Comparison of ENCODE assay signal across 17 cellular contexts in the genomic region with DNA sequence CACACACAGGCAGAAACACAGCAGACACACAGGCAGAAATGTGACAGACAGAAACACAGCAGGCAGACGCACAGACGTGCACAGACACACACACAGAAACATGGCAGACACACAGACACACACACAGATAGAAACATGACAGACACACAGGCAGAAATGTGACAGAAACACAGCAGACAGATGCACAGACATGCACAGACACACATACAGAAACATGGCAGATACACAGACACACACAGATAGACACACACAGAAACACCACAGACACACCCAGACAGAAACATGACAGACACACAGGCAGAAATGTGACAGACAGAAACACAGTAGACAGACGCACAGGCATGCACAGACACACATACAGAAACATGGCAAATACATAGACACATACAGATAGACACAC. TPM values are rescaled to one million over a fixed set of nuclear protein-coding genes. Genes with fewer than 3 reads are reported as not detected.
DNase-seq lines count a peak whose midpoint lies in the region; TF ChIP-seq lines count a peak whose summit lies in the region.
"Had no signal": no experiment of that assay in that cellular context is flagged by ENCODE, and none has a peak within 500 bp of the region (broad histone marks: within the 10 kb centered on the region; RNA-seq: fewer than 3 reads in every experiment).

No MANE protein-coding gene starts in this region.

- H3K9me3 Mint-ChIP-seq in CD4-positive, alpha-beta memory T cell, result no peaks in the 10 kb centered on the region
- H3K9me3 Mint-ChIP-seq: HFFc6 had no signal

- H3K27me3 ChIP-seq in CD4-positive, alpha-beta memory T cell (ENCODE audit: insufficient read depth, low read length), result no peaks in the 10 kb centered on the region
- H3K27me3 ChIP-seq in OCI-LY3 (ENCODE audit: low read depth, low read length) (no peaks in the 10 kb centered on the region), skeletal muscle tissue (ENCODE audit: control insufficient read depth in 3 of 3, insufficient read depth in 3 of 3, low read length in 3 of 3) (peaks cover 20 to 38% (median 36%) of the 10 kb centered on the region in 3 donors), SJCRH30 (peaks cover 9% of the 10 kb centered on the region; the same call in 1 of the 2 replicates)
- H3K27me3 ChIP-seq: adrenal gland, colonic mucosa had no signal

- no peak for DNase-seq in CD4-positive, alpha-beta memory T cell
- no peak for DNase-seq in foreskin fibroblast
- no peak for DNase-seq in stimulated activated CD4-positive, alpha-beta T cell treated with anti-CD3 and anti-CD28 coated beads, Interleukin-4, amount 100 ng/mL, for 4 hours
- no peak for DNase-seq in SJCRH30
- DNase-seq in NCI-H2107 treated with DMSO at 0.1 percent for 48 hours (lab: John Stamatoyannopoulos, UW; ENCODE audit: unreplicated experiment), result no peak
- no peak for DNase-seq in NCI-H187 (lab: John Stamatoyannopoulos, UW)
- DNase-seq: colonic mucosa, HFFc6, hippocampal formation, NCI-H1417 treated with DMSO at 0.1 percent for 48 hours, PC-9 had no signal

- POLR2A ChIA-PET in CD4-positive, alpha-beta memory T cell (lab: Charles Lee; ENCODE audit: partially characterized antibody), result interaction anchor here (0.8 to 1.4 kb wide), 2 partner anchors 12 to 48 kb away, joined by 3 to 4 read pairs; partner anchors contain the start of gene MFSD12

- peak overlapping the region; percentile 10 to 25 for H3K4me3 ChIP-seq in CD4-positive, alpha-beta memory T cell (ENCODE audit: low read length in 2 of 2)
- H3K4me3 ChIP-seq in OCI-LY3 (ENCODE audit: low read length) (peak overlapping the region; percentile 24), foreskin fibroblast (ENCODE audit: low read depth in 1 of 2, low read length in 2 of 2) (peak overlapping the region; percentile 60 to 63), skeletal muscle tissue (ENCODE audit: low read length in 3 of 3) (peak overlapping the region in 2 of 3 donors; percentile 24 to 52), SJCRH30 (no peak overlapping the region)

- H3K4me2 ChIP-seq in OCI-LY3 (ENCODE audit: low read length), result peak overlapping the region; percentile 50

- H4K20me1 ChIP-seq in OCI-LY3 (ENCODE audit: insufficient read depth, low read length), result no peaks in the 10 kb centered on the region

- no peaks in the 10 kb centered on the region for H3K36me3 ChIP-seq in CD4-positive, alpha-beta memory T cell (ENCODE audit: insufficient read depth, low read length)
- H3K36me3 ChIP-seq in OCI-LY3 (replicated peaks; ENCODE audit: low read depth, low read length) (no peaks in the 10 kb centered on the region), skeletal muscle tissue (ENCODE audit: control insufficient read depth in 3 of 3, insufficient read depth in 3 of 3, low read length in 3 of 3) (no peaks in the 10 kb centered on the region), SJCRH30 (no peaks in the 10 kb centered on the region)
- H3K36me3 ChIP-seq: adrenal gland, colonic mucosa had no signal

- H3K27me3 Mint-ChIP-seq in CD4-positive, alpha-beta memory T cell, result peaks cover 0 to 3% of the 10 kb centered on the region in 2 donors
- H3K27me3 Mint-ChIP-seq: stimulated activated naive B cell treated with anti-CD40 and anti-IgM and Interleukin-4, amounts not matched to agents 10 μg/mL and 1 μg/mL and 100 μg/mL, for 72 hours had no signal

- H3K36me3 Mint-ChIP-seq in CD4-positive, alpha-beta memory T cell, result peaks cover 0 to under 1% of the 10 kb centered on the region in 2 donors

- intact Hi-C loops in CD4-positive, alpha-beta memory T cell (cut with micrococcal nuclease), result no loop called here

- no peak overlapping the region for H3K27ac ChIP-seq in CD4-positive, alpha-beta memory T cell (ENCODE audit: low read depth, low read length)
- no peak overlapping the region for H3K27ac ChIP-seq in OCI-LY3 (ENCODE audit: low read length)
- no peak overlapping the region for H3K27ac ChIP-seq in skeletal muscle tissue (ENCODE audit: low read depth, low read length)
- H3K27ac ChIP-seq in SJCRH30, result no peak overlapping the region
- H3K27ac ChIP-seq: colonic mucosa, PC-9 had no signal

- peaks cover 26% of the 10 kb centered on the region for H3K4me1 ChIP-seq in CD4-positive, alpha-beta memory T cell (ENCODE audit: insufficient read depth, low read length)
- H3K4me1 ChIP-seq in OCI-LY3 (ENCODE audit: low read length) (peaks cover 9% of the 10 kb centered on the region), skeletal muscle tissue (ENCODE audit: control insufficient read depth in 3 of 3, insufficient read depth in 3 of 3, low read length in 3 of 3) (peaks cover 10 to 44% (median 36%) of the 10 kb centered on the region in 3 donors), SJCRH30 (no peaks in the 10 kb centered on the region; the same call in 1 of the 2 replicates)

- H3K4me3 Mint-ChIP-seq in CD4-positive, alpha-beta memory T cell, result no peak overlapping the region
- H3K4me3 Mint-ChIP-seq: CD14-positive monocyte; HFFc6; stimulated activated naive B cell treated with anti-CD40 and anti-IgM and Interleukin-4, amounts not matched to agents 10 μg/mL and 1 μg/mL and 100 μg/mL, for 72 hours had no signal

- H3K4me1 Mint-ChIP-seq in CD4-positive, alpha-beta memory T cell, result peaks cover 0 to 15% (median 4%) of the 10 kb centered on the region in 4 donors

- H3K27ac Mint-ChIP-seq in CD4-positive, alpha-beta memory T cell, result no peak overlapping the region
- H3K27ac Mint-ChIP-seq: CD14-positive monocyte; HFFc6; stimulated activated naive B cell treated with anti-CD40 and anti-IgM and Interleukin-4, amounts not matched to agents 10 μg/mL and 1 μg/mL and 100 μg/mL, for 72 hours had no signal

- no peak for TF ChIP-seq CTCF in OCI-LY3 (IDR thresholded peaks at IDR 0.05; ENCODE audit: low read depth, low read length)
- no peak for TF ChIP-seq CTCF in foreskin fibroblast (IDR thresholded peaks at IDR 0.05; ENCODE audit: low read depth, low read length)

- CTCF ChIA-PET in CD4-positive, alpha-beta memory T cell (lab: Charles Lee; ENCODE audit: partially characterized antibody), result interaction anchor here (0.8 kb wide), 1 partner anchor 17 kb away, joined by 3 read pairs; no protein-coding TSS in a partner anchor

- no peak overlapping the region for H3K9ac ChIP-seq in OCI-LY3 (ENCODE audit: low read length)
- H3K9ac ChIP-seq in skeletal muscle tissue (ENCODE audit: low read depth in 1 of 3, low read length in 3 of 3), result peak overlapping the region in 1 of 3 donors; percentile 33

- H2AFZ ChIP-seq in OCI-LY3 (ENCODE audit: low read depth, low read length), result 0 out of 2 replicates have a peak overlapping the region, but pooled peaks have one; percentile 76
- H2AFZ ChIP-seq: PC-9 had no signal

- H3K79me2 ChIP-seq in OCI-LY3 (ENCODE audit: low read length), result no peaks in the 10 kb centered on the region

- no peaks in the 10 kb centered on the region for H3K9me3 ChIP-seq in CD4-positive, alpha-beta memory T cell (ENCODE audit: control insufficient read depth in 1 of 2, low read length in 2 of 2)
- H3K9me3 ChIP-seq in OCI-LY3 (ENCODE audit: insufficient read depth, low read length), result no peaks in the 10 kb centered on the region
- H3K9me3 ChIP-seq in skeletal muscle tissue (ENCODE audit: control insufficient read depth in 3 of 3, low read length in 3 of 3), result no peaks in the 10 kb centered on the region
- H3K9me3 ChIP-seq in SJCRH30 (replicated peaks), result no peaks in the 10 kb centered on the region
- H3K9me3 ChIP-seq: adrenal gland, colonic mucosa had no signal

RNA-seq across cellular contexts. Expression of gene TBXA2R, which starts 1.3 kb away (rescaled TPM):
- total RNA-seq in CD4-positive, alpha-beta memory T cell, result under 1 TPM; 0.64 to 0.70 TPM
- 1 to 10 TPM in 1 of 2 donors, under 1 TPM in 1; 0.35 to 1.1 TPM for polyA plus RNA-seq in CD4-positive, alpha-beta memory T cell
- under 0.01 TPM for total RNA-seq in skeletal muscle tissue
- total RNA-seq in SJCRH30 (2014; rRNA removed; shearing (Covaris generic)), result 0.06 and 0.13 TPM in 2 replicates
- total RNA-seq: PC-9 had no signal
- polyA plus RNA-seq: neural cell had no signal

RNA-seq across cellular contexts. Expression of gene GIPC3, which starts 20.1 kb away (rescaled TPM):
- under 1 TPM; 0.64 to 0.70 TPM for total RNA-seq in CD4-positive, alpha-beta memory T cell
- polyA plus RNA-seq in CD4-positive, alpha-beta memory T cell, result under 1 TPM in 1 of 2 donors, not detected in 1; 0.45 TPM
- total RNA-seq in skeletal muscle tissue, result not detected
- 0.03 and 0.06 TPM in 2 replicates for total RNA-seq in SJCRH30 (2014; rRNA removed; shearing (Covaris generic))
- total RNA-seq: PC-9 had no signal
- polyA plus RNA-seq: neural cell had no signal

RNA-seq across cellular contexts. Expression of gene CACTIN, which starts 21.2 kb away (rescaled TPM):
- total RNA-seq in CD4-positive, alpha-beta memory T cell, result 10 to 100 TPM; 44.0 to 50.4 TPM
- polyA plus RNA-seq in CD4-positive, alpha-beta memory T cell, result 10 to 100 TPM in 1 of 2 donors, 1 to 10 TPM in 1; 4.4 to 16.1 TPM
- 12.5 TPM for total RNA-seq in skeletal muscle tissue
- total RNA-seq in SJCRH30 (2014; rRNA removed; shearing (Covaris generic)), result 21.4 and 21.6 TPM in 2 replicates

RNA-seq across cellular contexts. Expression of gene HMG20B, which starts 32.6 kb away (rescaled TPM):
- total RNA-seq in CD4-positive, alpha-beta memory T cell, result 10 to 100 TPM; 48.1 to 51.6 TPM
- polyA plus RNA-seq in CD4-positive, alpha-beta memory T cell, result 10 to 100 TPM; 42.4 to 43.0 TPM
- total RNA-seq in skeletal muscle tissue, result 28.7 TPM
- total RNA-seq in SJCRH30 (2014; rRNA removed; shearing (Covaris generic)), result 45.0 and 48.0 TPM in 2 replicates

RNA-seq across cellular contexts. Expression of gene MFSD12, which starts 48.0 kb away (rescaled TPM):
- 100 to 1,000 TPM; 128 to 136 TPM for total RNA-seq in CD4-positive, alpha-beta memory T cell
- 10 to 100 TPM; 45.5 to 54.3 TPM for polyA plus RNA-seq in CD4-positive, alpha-beta memory T cell
- 18.8 TPM for total RNA-seq in skeletal muscle tissue
- total RNA-seq in SJCRH30 (2014; rRNA removed; shearing (Covaris generic)), result 54.6 and 57.1 TPM in 2 replicates
